In genomic region chr9:16627967-16628366, GRCh38 we compare ENCODE assay signal across 10 cellular contexts.
DNase-seq lines count a peak whose midpoint lies in the region.
"Had no signal": no experiment of that assay in that cellular context is flagged by ENCODE, and none has a peak within 500 bp of the region (broad histone marks: within the 10 kb centered on the region; RNA-seq: fewer than 3 reads in every experiment).

No MANE protein-coding gene starts in this region.

- no peaks in the 10 kb centered on the region for H3K36me3 ChIP-seq in HUES48 (ENCODE audit: control insufficient read depth, insufficient read depth, low read length)
- H3K36me3 ChIP-seq in mesendoderm (ENCODE audit: control insufficient read depth, insufficient read depth, low read length): no peaks in the 10 kb centered on the region

- H3K27me3 ChIP-seq in HUES48 (ENCODE audit: control insufficient read depth, insufficient read depth, low read length): no peaks in the 10 kb centered on the region
- no peaks in the 10 kb centered on the region for H3K27me3 ChIP-seq in mesendoderm (ENCODE audit: insufficient read depth, low read length, poor library complexity)

- no CpG with 5 or more reads among the region's 6 CpGs for WGBS in mesendoderm (ENCODE audit: extremely low coverage, insufficient coverage, low lambda C conversion rate)

- no peak overlapping the region for H4K5ac ChIP-seq in mesendoderm (ENCODE audit: low read length)

- H3K18ac ChIP-seq in mesendoderm (ENCODE audit: low read length): peak overlapping the region; percentile 8

- no peak overlapping the region for H3K9ac ChIP-seq in HUES48 (ENCODE audit: low read depth, low read length)
- no peak overlapping the region for H3K9ac ChIP-seq in mesendoderm (ENCODE audit: low read length)

- H3K27ac ChIP-seq in HUES48 (ENCODE audit: low read depth, low read length): peak overlapping the region; percentile 34
- no peak overlapping the region for H3K27ac ChIP-seq in mesendoderm (ENCODE audit: low read depth, low read length)

- H3K9me3 ChIP-seq in HUES48 (ENCODE audit: control insufficient read depth, insufficient read depth, low read length): no peaks in the 10 kb centered on the region

- no peaks in the 10 kb centered on the region for H3K79me2 ChIP-seq in mesendoderm (ENCODE audit: control insufficient read depth, insufficient read depth, low read length)

- no peak overlapping the region for H4K8ac ChIP-seq in mesendoderm (ENCODE audit: low read depth, low read length)

- no peaks in the 10 kb centered on the region for H3K79me1 ChIP-seq in mesendoderm (ENCODE audit: low read length)

- no peak overlapping the region for H3K4me3 ChIP-seq in HUES48 (ENCODE audit: low read depth, low read length)
- H3K4me3 ChIP-seq in mesendoderm (ENCODE audit: low read length): no peak overlapping the region

- H2BK120ac ChIP-seq in mesendoderm (ENCODE audit: low read depth, low read length): no peak overlapping the region

- peak; percentile 81 for DNase-seq in A172 (ENCODE audit: low spot score)
- DNase-seq in brain pericyte (ENCODE audit: low read depth, low spot score): peak; percentile 85
- DNase-seq in mesendoderm: no peak
- no peak for DNase-seq in activated CD4-positive, alpha-beta T cell treated with anti-CD3 and anti-CD28 coated beads, Interleukin-2, amount 50 U/mL, for 48 hours
- no peak for DNase-seq in iPS-NIHi11 (ENCODE audit: low spot score)
- no peak for DNase-seq in T-helper 2 cell
- no peak for DNase-seq in kidney glomerular epithelial cell (lab: John Stamatoyannopoulos, UW)
- DNase-seq: activated T-cell treated with anti-CD3 and anti-CD28 coated beads, Interleukin-2, amount 50 U/mL, for 24 hours; C1 segment of cervical spinal cord had no signal

- no peak overlapping the region for H3K4ac ChIP-seq in mesendoderm (ENCODE audit: low read depth, low read length)

- no peak overlapping the region for H2AK5ac ChIP-seq in mesendoderm (ENCODE audit: low read length)

- H3K56ac ChIP-seq in mesendoderm (ENCODE audit: low read length): no peak overlapping the region

- H2BK15ac ChIP-seq in mesendoderm (replicated peaks; ENCODE audit: low read depth): no peak overlapping the region

- H3K4me1 ChIP-seq in HUES48 (ENCODE audit: control insufficient read depth, insufficient read depth, low read length): peaks cover 59% of the 10 kb centered on the region
- peaks cover 9% of the 10 kb centered on the region for H3K4me1 ChIP-seq in mesendoderm (ENCODE audit: control insufficient read depth, low read depth, low read length)

- no peak overlapping the region for H3K4me2 ChIP-seq in mesendoderm (ENCODE audit: low read length)

- H2BK5ac ChIP-seq in mesendoderm (ENCODE audit: low read length): no peak overlapping the region

- no peak overlapping the region for H3K23ac ChIP-seq in mesendoderm (ENCODE audit: low read length)

Comparison
In these comparisons a context has a peak if more than half of its experiments do, and no peak if none do; other contexts are left out.
1. DNase-seq: peak in A172 (single experiment) and brain pericyte (single experiment); none in mesendoderm (single experiment), activated CD4-positive, alpha-beta T cell treated with anti-CD3 and anti-CD28 coated beads, Interleukin-2, amount 50 U/mL, for 48 hours (0 of 2), iPS-NIHi11 (single experiment), T-helper 2 cell (0 of 5) and kidney glomerular epithelial cell (single experiment).